In the genomic region with DNA sequence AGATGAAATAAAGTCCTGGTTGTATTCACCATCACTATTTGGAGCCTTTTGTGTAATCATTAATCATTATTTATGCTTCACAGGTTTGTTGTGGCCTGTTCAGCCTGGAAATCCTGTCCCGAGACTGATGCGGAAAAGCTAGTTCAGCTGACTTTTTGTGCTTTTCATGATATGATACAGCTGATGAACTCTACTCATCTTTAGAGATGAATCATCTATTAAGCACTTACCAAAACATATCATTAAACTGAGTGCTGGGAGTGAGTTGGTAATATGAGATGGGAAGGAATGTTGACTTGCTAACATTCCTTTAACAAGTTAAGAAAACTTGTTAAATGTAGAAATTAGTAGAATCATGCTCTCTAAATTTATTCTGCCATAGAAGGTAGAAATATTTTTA, we compare ENCODE assay signal across 17 cellular contexts. TPM values are rescaled to one million over a fixed set of nuclear protein-coding genes. Genes with fewer than 3 reads are reported as not detected.
A peak's percentile ranks its signal among the peaks of the same experiment; 100 is the strongest.
DNase-seq lines count a peak whose midpoint lies in the region; ATAC-seq and TF ChIP-seq lines count a peak whose summit lies in the region.
"Had no signal": no experiment of that assay in that cellular context is flagged by ENCODE, and none has a peak within 500 bp of the region (broad histone marks: within the 10 kb centered on the region; RNA-seq: fewer than 3 reads in every experiment).

No MANE protein-coding gene starts in this region.

- no peak overlapping the region for H3K4me3 ChIP-seq in astrocyte of the spinal cord (ENCODE audit: low read depth, low read length)
- no peak overlapping the region for H3K4me3 ChIP-seq in kidney epithelial cell (ENCODE audit: low read depth, low read length)
- H3K4me3 ChIP-seq: dorsolateral prefrontal cortex had no signal

- in situ Hi-C loops in ACHN (cut with HindIII; ENCODE audit: low pct_ligation_motif_present, low pct_unique_long_range_greater_than_20kb, low sequenced_read_pairs) = no loop called here
- in situ Hi-C loops in astrocyte of the spinal cord (cut with HindIII; ENCODE audit: low sequenced_read_pairs) = no loop called here

- ATAC-seq in HG03039 (IDR thresholded peaks at IDR 0.05; ENCODE audit: unreplicated experiment) (no peak), HG03442 (IDR thresholded peaks at IDR 0.05; ENCODE audit: unreplicated experiment) (no peak)

- DNase-seq in ACHN = peak; percentile 8
- DNase-seq in HK-2 (ENCODE audit: unreplicated experiment) = peak; percentile 14
- DNase-seq in astrocyte of the spinal cord (ENCODE audit: low read depth, low spot score) = peak; percentile 44
- DNase-seq in kidney epithelial cell (ENCODE audit: low read depth) = peak; percentile 69
- DNase-seq in NK-92 (lab: John Stamatoyannopoulos, UW; ENCODE audit: unreplicated experiment) = no peak
- no peak for DNase-seq in globus pallidus (ENCODE audit: low spot score)
- DNase-seq: activated CD8-positive, alpha-beta memory T cell treated with anti-CD3 and anti-CD28 coated beads, Interleukin-2, amount 50 U/mL, for 48 hours; activated naive CD8-positive, alpha-beta T cell treated with anti-CD3 and anti-CD28 coated beads, Interleukin-2, amount 10 ng/mL, durations not matched to agents 7 days and 5 days; DND-41; dorsolateral prefrontal cortex; head of caudate nucleus; NCI-H1436; NCI-H526 treated with DMSO at 0.1 percent for 48 hours; stimulated activated CD8-positive, alpha-beta memory T cell treated with anti-CD3 and anti-CD28 coated beads, Interleukin-4, amount 100 ng/mL, for 48 hours had no signal

- no peaks in the 10 kb centered on the region for H3K36me3 ChIP-seq in kidney epithelial cell (ENCODE audit: control insufficient read depth, insufficient read depth, low read length)
- H3K36me3 ChIP-seq: neutrophil had no signal

- H3K27me3 ChIP-seq in kidney epithelial cell (ENCODE audit: control insufficient read depth, insufficient read depth, low read length) = no peaks in the 10 kb centered on the region
- H3K27me3 ChIP-seq: dorsolateral prefrontal cortex, neutrophil had no signal

- TF ChIP-seq CTCF in astrocyte of the spinal cord (IDR thresholded peaks at IDR 0.05; ENCODE audit: low read depth, low read length) = no peak
- no peak for TF ChIP-seq CTCF in kidney epithelial cell (IDR thresholded peaks at IDR 0.05; ENCODE audit: insufficient read depth, low read length, poor library complexity, severe bottlenecking)

RNA-seq across cellular contexts. Expression of a gene that starts 53.0 kb away (rescaled TPM):
- total RNA-seq in kidney epithelial cell = 5.7 and 7.8 TPM in 2 replicates

Comparison
In these comparisons a context has a peak if more than half of its experiments do, and no peak if none do; other contexts are left out.
1. DNase-seq: peak in ACHN (single experiment), HK-2 (single experiment), astrocyte of the spinal cord (single experiment) and kidney epithelial cell (single experiment); none in NK-92 (single experiment) and globus pallidus (single experiment).